In the genomic region with DNA sequence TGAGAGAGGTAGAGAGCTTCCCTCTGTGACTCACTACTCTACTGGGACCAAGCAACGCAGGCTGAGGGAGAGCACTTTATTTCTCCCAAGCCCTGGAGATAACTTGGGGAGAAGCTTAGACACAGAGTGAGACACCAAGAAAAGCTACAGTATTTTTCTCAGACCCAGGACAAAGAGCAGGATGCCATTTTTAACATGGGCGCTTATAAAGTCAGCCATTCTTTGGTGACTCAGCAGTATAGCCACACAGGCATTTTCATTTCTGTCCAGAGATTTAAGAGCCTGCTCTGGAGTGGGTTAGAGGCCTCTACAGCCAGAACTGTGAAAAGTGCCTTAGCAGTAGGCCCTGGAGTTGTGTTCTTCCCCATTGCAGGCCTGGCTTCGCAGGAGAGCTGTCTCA, we compare ENCODE assay signal across 22 cellular contexts. TPM values are rescaled to one million over a fixed set of nuclear protein-coding genes. Genes with fewer than 3 reads are reported as not detected.
"Had no signal": no experiment of that assay in that cellular context is flagged by ENCODE, and none has a peak within 500 bp of the region (broad histone marks: within the 10 kb centered on the region; RNA-seq: fewer than 3 reads in every experiment).

No MANE protein-coding gene starts in this region.

- H3K4me1 Mint-ChIP-seq: activated CD4-positive, alpha-beta T cell treated with anti-CD3 and anti-CD28 coated beads, Interleukin-2, amount 10 ng/mL, durations not matched to agents 7 days and 5 days; naive B cell; neural crest cell; stimulated activated memory B cell treated with anti-CD40 and anti-IgM and Interleukin-4, amounts not matched to agents 10 μg/mL and 1 μg/mL and 100 μg/mL, for 72 hours had no signal

- H3K4me1 ChIP-seq: gastrocnemius medialis, left lung had no signal

- H3K27me3 ChIP-seq: body of pancreas, gastrocnemius medialis, left lung had no signal

- H3K9me3 ChIP-seq: body of pancreas, gastrocnemius medialis, left lung, thoracic aorta had no signal

- H3K36me3 Mint-ChIP-seq: naive B cell; stimulated activated memory B cell treated with anti-CD40 and anti-IgM and Interleukin-4, amounts not matched to agents 10 μg/mL and 1 μg/mL and 100 μg/mL, for 72 hours; T-cell had no signal

- DNase-seq: activated CD4-positive, alpha-beta T cell treated with anti-CD3 and anti-CD28 coated beads, Interleukin-2, amount 10 ng/mL, durations not matched to agents 7 days and 5 days; activated CD8-positive, alpha-beta T cell treated with anti-CD3 and anti-CD28 coated beads, Interleukin-2, amount 10 ng/mL, durations not matched to agents 7 days and 5 days; activated naive CD4-positive, alpha-beta T cell treated with anti-CD3 and anti-CD28 coated beads for 36 hours; activated T-cell treated with anti-CD3 and anti-CD28 coated beads, Interleukin-2, amount 50 U/mL, for 24 hours; body of pancreas; dermis blood vessel endothelial cell; effector memory CD8-positive, alpha-beta T cell; gastrocnemius medialis; head of caudate nucleus; kidney; left lung; naive B cell; stimulated activated CD4-positive, alpha-beta T cell treated with anti-CD3 and anti-CD28 coated beads, Interleukin-4, amount 100 ng/mL, for 4 hours; T-cell had no signal

- H3K9me3 Mint-ChIP-seq: activated CD4-positive, alpha-beta T cell treated with anti-CD3 and anti-CD28 coated beads, Interleukin-2, amount 10 ng/mL, durations not matched to agents 7 days and 5 days; activated naive CD4-positive, alpha-beta T cell treated with anti-CD3 and anti-CD28 coated beads for 36 hours; activated T-cell treated with anti-CD3 and anti-CD28 coated beads, Interleukin-2, amount 50 U/mL, for 24 hours; activated T-helper 2 cell treated with anti-CD3 and anti-CD28 coated beads, Interferon-gamma antibody, Interleukin-2, Interleukin-4, amounts not matched to agents 10 μg/mL and 5 μg/mL and 100 μg/mL, durations not matched to agents 14 hours and 24 hours and 36 hours; effector memory CD8-positive, alpha-beta T cell; stimulated activated memory B cell treated with anti-CD40 and anti-IgM and Interleukin-4, amounts not matched to agents 10 μg/mL and 1 μg/mL and 100 μg/mL, for 72 hours; T-cell had no signal

- H3K27ac Mint-ChIP-seq: activated CD4-positive, alpha-beta T cell treated with anti-CD3 and anti-CD28 coated beads, Interleukin-2, amount 10 ng/mL, durations not matched to agents 7 days and 5 days; activated CD8-positive, alpha-beta T cell treated with anti-CD3 and anti-CD28 coated beads, Interleukin-2, amount 10 ng/mL, durations not matched to agents 7 days and 5 days; activated naive CD4-positive, alpha-beta T cell treated with anti-CD3 and anti-CD28 coated beads for 36 hours; activated T-cell treated with anti-CD3 and anti-CD28 coated beads, Interleukin-2, amount 50 U/mL, for 24 hours; activated T-helper 2 cell treated with anti-CD3 and anti-CD28 coated beads, Interferon-gamma antibody, Interleukin-2, Interleukin-4, amounts not matched to agents 10 μg/mL and 5 μg/mL and 100 μg/mL, durations not matched to agents 14 hours and 24 hours and 36 hours; effector memory CD8-positive, alpha-beta T cell; naive B cell; stimulated activated memory B cell treated with anti-CD40 and anti-IgM and Interleukin-4, amounts not matched to agents 10 μg/mL and 1 μg/mL and 100 μg/mL, for 72 hours; T-cell had no signal

- H3K36me3 ChIP-seq: gastrocnemius medialis, left lung, thoracic aorta had no signal

- H3K27ac ChIP-seq: body of pancreas, gastrocnemius medialis, left lung, thoracic aorta had no signal

- H3K4me3 ChIP-seq: body of pancreas, gastrocnemius medialis, left lung, thoracic aorta had no signal

- H3K4me3 Mint-ChIP-seq: activated CD4-positive, alpha-beta T cell treated with anti-CD3 and anti-CD28 coated beads, Interleukin-2, amount 10 ng/mL, durations not matched to agents 7 days and 5 days; activated CD8-positive, alpha-beta T cell treated with anti-CD3 and anti-CD28 coated beads, Interleukin-2, amount 10 ng/mL, durations not matched to agents 7 days and 5 days; activated naive CD4-positive, alpha-beta T cell treated with anti-CD3 and anti-CD28 coated beads for 36 hours; activated T-cell treated with anti-CD3 and anti-CD28 coated beads, Interleukin-2, amount 50 U/mL, for 24 hours; effector memory CD8-positive, alpha-beta T cell; naive B cell; neural crest cell; stimulated activated memory B cell treated with anti-CD40 and anti-IgM and Interleukin-4, amounts not matched to agents 10 μg/mL and 1 μg/mL and 100 μg/mL, for 72 hours; T-cell had no signal

RNA-seq across cellular contexts. Expression of a gene that starts 55.0 kb away (rescaled TPM):
- total RNA-seq: activated CD4-positive, alpha-beta T cell treated with anti-CD3 and anti-CD28 coated beads, Interleukin-2, amount 10 ng/mL, durations not matched to agents 7 days and 5 days; activated CD8-positive, alpha-beta T cell treated with anti-CD3 and anti-CD28 coated beads, Interleukin-2, amount 10 ng/mL, durations not matched to agents 7 days and 5 days; activated naive CD4-positive, alpha-beta T cell treated with anti-CD3 and anti-CD28 coated beads for 36 hours; activated T-helper 2 cell treated with anti-CD3 and anti-CD28 coated beads, Interferon-gamma antibody, Interleukin-2, Interleukin-4, amounts not matched to agents 10 μg/mL and 5 μg/mL and 100 μg/mL, durations not matched to agents 14 hours and 24 hours and 36 hours; left lung; lung microvascular endothelial cell; neural crest cell; osteocyte; pulmonary artery endothelial cell; T-cell; thoracic aorta; ureter had no signal

RNA-seq across cellular contexts. Expression of a gene that starts 57.8 kb away (rescaled TPM):
- total RNA-seq: activated CD4-positive, alpha-beta T cell treated with anti-CD3 and anti-CD28 coated beads, Interleukin-2, amount 10 ng/mL, durations not matched to agents 7 days and 5 days; activated CD8-positive, alpha-beta T cell treated with anti-CD3 and anti-CD28 coated beads, Interleukin-2, amount 10 ng/mL, durations not matched to agents 7 days and 5 days; activated naive CD4-positive, alpha-beta T cell treated with anti-CD3 and anti-CD28 coated beads for 36 hours; activated T-helper 2 cell treated with anti-CD3 and anti-CD28 coated beads, Interferon-gamma antibody, Interleukin-2, Interleukin-4, amounts not matched to agents 10 μg/mL and 5 μg/mL and 100 μg/mL, durations not matched to agents 14 hours and 24 hours and 36 hours; body of pancreas; dermis blood vessel endothelial cell; gastrocnemius medialis; kidney; left lung; lung microvascular endothelial cell; osteocyte; pulmonary artery endothelial cell; T-cell; thoracic aorta; ureter had no signal
